In the genomic region with DNA sequence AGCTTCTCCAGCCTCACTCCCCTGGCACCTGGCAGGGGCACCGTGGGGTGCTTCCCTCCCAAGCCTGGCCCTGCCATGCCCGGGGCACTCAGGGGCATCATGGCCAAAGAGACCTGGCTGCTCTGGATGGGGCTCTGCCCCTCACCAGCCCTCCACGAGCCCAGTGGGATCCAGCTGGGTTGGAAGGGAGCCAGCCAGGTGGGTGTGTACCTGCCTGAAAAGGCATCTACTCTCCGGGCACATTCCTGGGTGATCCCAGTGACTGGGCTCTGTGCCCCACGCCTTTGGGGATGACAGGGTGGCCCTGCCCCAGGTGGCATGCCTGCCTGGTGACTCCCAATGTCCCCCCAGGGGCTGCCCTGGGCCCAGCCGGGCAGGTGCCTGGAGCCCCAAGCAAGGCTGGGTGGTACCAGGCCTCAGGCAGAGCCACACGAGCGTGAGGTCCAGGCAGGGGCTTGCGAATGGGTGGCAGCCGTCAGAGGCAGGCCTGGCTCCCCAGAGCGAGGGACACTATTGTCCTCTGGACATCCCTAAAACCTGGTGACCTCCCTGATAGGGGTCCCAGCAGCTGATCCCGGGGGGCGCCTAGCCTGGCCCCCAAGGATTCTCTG, we compare ENCODE assay signal across 8 cellular contexts. TPM values are rescaled to one million over a fixed set of nuclear protein-coding genes. Genes with fewer than 3 reads are reported as not detected.
A peak's percentile ranks its signal among the peaks of the same experiment; 100 is the strongest.
DNase-seq lines count a peak whose midpoint lies in the region; ATAC-seq and TF ChIP-seq lines count a peak whose summit lies in the region.

No MANE protein-coding gene starts in this region.

- H3K9me3 ChIP-seq in muscle layer of duodenum (ENCODE audit: control insufficient read depth in 1 of 2, low read length in 2 of 2) = no peaks in the 10 kb centered on the region

- H3K4me3 ChIP-seq in AG09309 (ENCODE audit: control insufficient read depth, low read depth, low read length) (peak overlapping the region; percentile 96), muscle layer of duodenum (ENCODE audit: low read depth in 1 of 2, low read length in 2 of 2) (peak overlapping the region; percentile 61 to 70)
- H3K4me3 ChIP-seq in Jurkat, Clone E6-1 (ENCODE audit: low read length) = peak overlapping the region; percentile 60

- no peaks in the 10 kb centered on the region for H3K9me3 Mint-ChIP-seq in central memory CD8-positive, alpha-beta T cell

- no peaks in the 10 kb centered on the region for H3K36me3 Mint-ChIP-seq in central memory CD8-positive, alpha-beta T cell (ENCODE audit: insufficient read depth)

- no peak for TF ChIP-seq CTCF in AG09309 (IDR thresholded peaks at IDR 0.05; ENCODE audit: control insufficient read depth, insufficient read depth, low read depth, low read length, missing control alignments)
- TF ChIP-seq CTCF in GM13976 (IDR thresholded peaks at IDR 0.05; ENCODE audit: borderline replicate concordance, control extremely low read depth, extremely low read depth, insufficient read depth, missing control alignments) = no peak

- H3K36me3 ChIP-seq in muscle layer of duodenum (ENCODE audit: control insufficient read depth in 1 of 2, insufficient read depth in 2 of 2, low read length in 2 of 2) = no peaks in the 10 kb centered on the region

- in situ Hi-C loops in GM13976 (cut with MboI; ENCODE audit: low sequenced_read_pairs, unreplicated experiment) = no loop called here

- H3K27ac ChIP-seq in muscle layer of duodenum (ENCODE audit: low read length) = no peak overlapping the region

- peaks cover 7% of the 10 kb centered on the region for H3K27me3 Mint-ChIP-seq in central memory CD8-positive, alpha-beta T cell

- no peak for ATAC-seq in central memory CD8-positive, alpha-beta T cell (replicated peaks; ENCODE audit: extremely low read depth, poor library complexity, severe bottlenecking)
- ATAC-seq in GM21367 (IDR thresholded peaks at IDR 0.05; ENCODE audit: unreplicated experiment) = no peak
- ATAC-seq in HG02610 (IDR thresholded peaks at IDR 0.05; ENCODE audit: unreplicated experiment) = no peak

- H3K27me3 ChIP-seq in muscle layer of duodenum (ENCODE audit: low read depth, low read length) = no peaks in the 10 kb centered on the region

- DNase-seq in AG09309 (ENCODE audit: low read depth) = no peak
- DNase-seq in Jurkat, Clone E6-1 (ENCODE audit: low read depth, low spot score) = no peak
- DNase-seq in central memory CD8-positive, alpha-beta T cell (ENCODE audit: low spot score in 2 of 2) = no peak
- DNase-seq in OCI-M1 (lab: John Stamatoyannopoulos, UW) = no peak
- DNase-seq in GM13976 (ENCODE audit: low spot score) = no peak

- H3K27ac Mint-ChIP-seq in central memory CD8-positive, alpha-beta T cell (ENCODE audit: low read depth) = no peak overlapping the region

- H3K4me1 ChIP-seq in muscle layer of duodenum (ENCODE audit: control insufficient read depth in 1 of 2, insufficient read depth in 2 of 2, low read length in 2 of 2) = peaks cover 0 to 27% of the 10 kb centered on the region in 2 donors

- no peaks in the 10 kb centered on the region for H3K4me1 Mint-ChIP-seq in central memory CD8-positive, alpha-beta T cell

- H3K4me3 Mint-ChIP-seq in central memory CD8-positive, alpha-beta T cell = peak overlapping the region; percentile 8

RNA-seq across cellular contexts. Expression of a gene that starts 0.8 kb away (rescaled TPM):
- 12.3 TPM for polyA plus RNA-seq in Jurkat, Clone E6-1 (2012; ENCODE audit: insufficient read depth, insufficient read length)

RNA-seq across cellular contexts. Expression of a gene that starts 24.2 kb away (rescaled TPM):
- not detected for polyA plus RNA-seq in Jurkat, Clone E6-1 (2012; ENCODE audit: insufficient read depth, insufficient read length)

RNA-seq across cellular contexts. Expression of a gene that starts 35.4 kb away (rescaled TPM):
- 22.0 TPM for polyA plus RNA-seq in Jurkat, Clone E6-1 (2012; ENCODE audit: insufficient read depth, insufficient read length)

RNA-seq across cellular contexts. Expression of a gene that starts 45.4 kb away (rescaled TPM):
- 0.28 TPM for polyA plus RNA-seq in Jurkat, Clone E6-1 (2012; ENCODE audit: insufficient read depth, insufficient read length)
